1 cellular context compared by ENCODE assay signal in the genomic region with DNA sequence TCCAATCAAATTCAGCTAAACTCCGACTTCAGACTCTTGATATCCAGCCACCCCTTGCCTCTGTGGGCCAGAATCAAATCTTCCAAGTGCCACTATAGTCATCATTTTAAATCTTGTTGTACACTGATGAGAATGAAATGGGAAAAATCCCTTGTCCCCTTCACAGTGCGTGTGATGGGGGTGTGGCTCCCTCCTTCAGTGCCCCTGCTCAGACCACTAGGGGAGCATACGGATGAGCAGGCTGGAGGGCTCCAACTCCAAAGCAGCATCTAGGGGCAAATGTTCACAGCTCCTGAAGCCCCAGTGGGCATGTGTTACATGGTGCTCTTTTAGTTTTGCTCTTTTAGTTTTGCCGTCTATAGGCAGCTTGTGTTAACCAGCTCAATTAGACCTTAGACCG.
TF ChIP-seq lines count a peak whose summit lies in the region.

No MANE protein-coding gene starts in this region.

TF ChIP-seq in GM23338, 12 proteins besides CTCF, POLR2A, EP300 and RAD21 (continued from another document):
- TF ChIP-seq, protein P1, sequence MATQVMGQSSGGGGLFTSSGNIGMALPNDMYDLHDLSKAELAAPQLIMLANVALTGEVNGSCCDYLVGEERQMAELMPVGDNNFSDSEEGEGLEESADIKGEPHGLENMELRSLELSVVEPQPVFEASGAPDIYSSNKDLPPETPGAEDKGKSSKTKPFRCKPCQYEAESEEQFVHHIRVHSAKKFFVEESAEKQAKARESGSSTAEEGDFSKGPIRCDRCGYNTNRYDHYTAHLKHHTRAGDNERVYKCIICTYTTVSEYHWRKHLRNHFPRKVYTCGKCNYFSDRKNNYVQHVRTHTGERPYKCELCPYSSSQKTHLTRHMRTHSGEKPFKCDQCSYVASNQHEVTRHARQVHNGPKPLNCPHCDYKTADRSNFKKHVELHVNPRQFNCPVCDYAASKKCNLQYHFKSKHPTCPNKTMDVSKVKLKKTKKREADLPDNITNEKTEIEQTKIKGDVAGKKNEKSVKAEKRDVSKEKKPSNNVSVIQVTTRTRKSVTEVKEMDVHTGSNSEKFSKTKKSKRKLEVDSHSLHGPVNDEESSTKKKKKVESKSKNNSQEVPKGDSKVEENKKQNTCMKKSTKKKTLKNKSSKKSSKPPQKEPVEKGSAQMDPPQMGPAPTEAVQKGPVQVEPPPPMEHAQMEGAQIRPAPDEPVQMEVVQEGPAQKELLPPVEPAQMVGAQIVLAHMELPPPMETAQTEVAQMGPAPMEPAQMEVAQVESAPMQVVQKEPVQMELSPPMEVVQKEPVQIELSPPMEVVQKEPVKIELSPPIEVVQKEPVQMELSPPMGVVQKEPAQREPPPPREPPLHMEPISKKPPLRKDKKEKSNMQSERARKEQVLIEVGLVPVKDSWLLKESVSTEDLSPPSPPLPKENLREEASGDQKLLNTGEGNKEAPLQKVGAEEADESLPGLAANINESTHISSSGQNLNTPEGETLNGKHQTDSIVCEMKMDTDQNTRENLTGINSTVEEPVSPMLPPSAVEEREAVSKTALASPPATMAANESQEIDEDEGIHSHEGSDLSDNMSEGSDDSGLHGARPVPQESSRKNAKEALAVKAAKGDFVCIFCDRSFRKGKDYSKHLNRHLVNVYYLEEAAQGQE (IDR thresholded peaks at IDR 0.05; ENCODE audit: unreplicated experiment), result no peak
- TF ChIP-seq, protein P2, sequence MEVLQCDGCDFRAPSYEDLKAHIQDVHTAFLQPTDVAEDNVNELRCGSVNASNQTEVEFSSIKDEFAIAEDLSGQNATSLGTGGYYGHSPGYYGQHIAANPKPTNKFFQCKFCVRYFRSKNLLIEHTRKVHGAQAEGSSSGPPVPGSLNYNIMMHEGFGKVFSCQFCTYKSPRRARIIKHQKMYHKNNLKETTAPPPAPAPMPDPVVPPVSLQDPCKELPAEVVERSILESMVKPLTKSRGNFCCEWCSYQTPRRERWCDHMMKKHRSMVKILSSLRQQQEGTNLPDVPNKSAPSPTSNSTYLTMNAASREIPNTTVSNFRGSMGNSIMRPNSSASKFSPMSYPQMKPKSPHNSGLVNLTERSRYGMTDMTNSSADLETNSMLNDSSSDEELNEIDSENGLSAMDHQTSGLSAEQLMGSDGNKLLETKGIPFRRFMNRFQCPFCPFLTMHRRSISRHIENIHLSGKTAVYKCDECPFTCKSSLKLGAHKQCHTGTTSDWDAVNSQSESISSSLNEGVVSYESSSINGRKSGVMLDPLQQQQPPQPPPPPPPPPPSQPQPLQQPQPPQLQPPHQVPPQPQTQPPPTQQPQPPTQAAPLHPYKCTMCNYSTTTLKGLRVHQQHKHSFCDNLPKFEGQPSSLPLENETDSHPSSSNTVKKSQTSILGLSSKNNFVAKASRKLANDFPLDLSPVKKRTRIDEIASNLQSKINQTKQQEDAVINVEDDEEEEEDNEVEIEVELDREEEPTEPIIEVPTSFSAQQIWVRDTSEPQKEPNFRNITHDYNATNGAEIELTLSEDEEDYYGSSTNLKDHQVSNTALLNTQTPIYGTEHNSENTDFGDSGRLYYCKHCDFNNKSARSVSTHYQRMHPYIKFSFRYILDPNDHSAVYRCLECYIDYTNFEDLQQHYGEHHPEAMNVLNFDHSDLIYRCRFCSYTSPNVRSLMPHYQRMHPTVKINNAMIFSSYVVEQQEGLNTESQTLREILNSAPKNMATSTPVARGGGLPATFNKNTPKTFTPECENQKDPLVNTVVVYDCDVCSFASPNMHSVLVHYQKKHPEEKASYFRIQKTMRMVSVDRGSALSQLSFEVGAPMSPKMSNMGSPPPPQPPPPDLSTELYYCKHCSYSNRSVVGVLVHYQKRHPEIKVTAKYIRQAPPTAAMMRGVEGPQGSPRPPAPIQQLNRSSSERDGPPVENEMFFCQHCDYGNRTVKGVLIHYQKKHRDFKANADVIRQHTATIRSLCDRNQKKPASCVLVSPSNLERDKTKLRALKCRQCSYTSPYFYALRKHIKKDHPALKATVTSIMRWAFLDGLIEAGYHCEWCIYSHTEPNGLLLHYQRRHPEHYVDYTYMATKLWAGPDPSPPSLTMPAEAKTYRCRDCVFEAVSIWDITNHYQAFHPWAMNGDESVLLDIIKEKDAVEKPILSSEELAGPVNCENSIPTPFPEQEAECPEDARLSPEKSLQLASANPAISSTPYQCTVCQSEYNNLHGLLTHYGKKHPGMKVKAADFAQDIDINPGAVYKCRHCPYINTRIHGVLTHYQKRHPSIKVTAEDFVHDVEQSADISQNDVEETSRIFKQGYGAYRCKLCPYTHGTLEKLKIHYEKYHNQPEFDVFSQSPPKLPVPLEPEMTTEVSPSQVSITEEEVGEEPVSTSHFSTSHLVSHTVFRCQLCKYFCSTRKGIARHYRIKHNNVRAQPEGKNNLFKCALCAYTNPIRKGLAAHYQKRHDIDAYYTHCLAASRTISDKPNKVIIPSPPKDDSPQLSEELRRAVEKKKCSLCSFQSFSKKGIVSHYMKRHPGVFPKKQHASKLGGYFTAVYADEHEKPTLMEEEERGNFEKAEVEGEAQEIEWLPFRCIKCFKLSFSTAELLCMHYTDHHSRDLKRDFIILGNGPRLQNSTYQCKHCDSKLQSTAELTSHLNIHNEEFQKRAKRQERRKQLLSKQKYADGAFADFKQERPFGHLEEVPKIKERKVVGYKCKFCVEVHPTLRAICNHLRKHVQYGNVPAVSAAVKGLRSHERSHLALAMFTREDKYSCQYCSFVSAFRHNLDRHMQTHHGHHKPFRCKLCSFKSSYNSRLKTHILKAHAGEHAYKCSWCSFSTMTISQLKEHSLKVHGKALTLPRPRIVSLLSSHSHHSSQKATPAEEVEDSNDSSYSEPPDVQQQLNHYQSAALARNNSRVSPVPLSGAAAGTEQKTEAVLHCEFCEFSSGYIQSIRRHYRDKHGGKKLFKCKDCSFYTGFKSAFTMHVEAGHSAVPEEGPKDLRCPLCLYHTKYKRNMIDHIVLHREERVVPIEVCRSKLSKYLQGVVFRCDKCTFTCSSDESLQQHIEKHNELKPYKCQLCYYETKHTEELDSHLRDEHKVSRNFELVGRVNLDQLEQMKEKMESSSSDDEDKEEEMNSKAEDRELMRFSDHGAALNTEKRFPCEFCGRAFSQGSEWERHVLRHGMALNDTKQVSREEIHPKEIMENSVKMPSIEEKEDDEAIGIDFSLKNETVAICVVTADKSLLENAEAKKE (CRISPR knock-in tag; IDR thresholded peaks at IDR 0.05), result no peak
- TF ChIP-seq POLR2AphosphoS5 (IDR thresholded peaks at IDR 0.05; ENCODE audit: low read depth) (no peak), NANOG (IDR thresholded peaks at IDR 0.05; ENCODE audit: borderline replicate concordance) (no peak), ZNF331 (CRISPR knock-in tag; IDR thresholded peaks at IDR 0.05; ENCODE audit: low read depth) (no peak), CREB1 (CRISPR knock-in tag; IDR thresholded peaks at IDR 0.05; ENCODE audit: low read depth) (no peak), JUNB (IDR thresholded peaks at IDR 0.05; ENCODE audit: unreplicated experiment) (no peak), EZH2phosphoT487 (IDR thresholded peaks at IDR 0.05; ENCODE audit: unreplicated experiment) (no peak)
TF ChIP-seq in GM23338: peak in this region for 0.
